ENCODE assay signal across 8 cellular contexts in genomic region chr2:164560181-164560792, GRCh38.
DNase-seq lines count a peak whose midpoint lies in the region; ATAC-seq, FAIRE-seq and TF ChIP-seq lines count a peak whose summit lies in the region.

No MANE protein-coding gene starts in this region.

- DNase-seq in EH (ENCODE audit: low read depth) = peak; percentile 35
- peak; percentile 32 for DNase-seq in RCC 7860 (ENCODE audit: low spot score)
- peak; percentile 9 for DNase-seq in fibroblast of the conjunctiva (ENCODE audit: low read depth)
- no peak for DNase-seq in testis
- DNase-seq in MG63 = no peak
- DNase-seq in stimulated activated CD4-positive, alpha-beta T cell treated with anti-CD3 and anti-CD28 coated beads, Interleukin-4, amount 100 ng/mL, for 4 hours = no peak

- peak; percentile 82 for FAIRE-seq in RCC 7860 (lab: Jason Lieb, UNC)

- H3K36me3 ChIP-seq in testis (ENCODE audit: low read depth, missing control alignments) (no peaks in the 10 kb centered on the region), MG63 (no peaks in the 10 kb centered on the region)

- peak; percentile 61 for ATAC-seq in HG02678 (IDR thresholded peaks at IDR 0.05; ENCODE audit: unreplicated experiment)
- ATAC-seq in GM19023 (IDR thresholded peaks at IDR 0.05; ENCODE audit: unreplicated experiment) = no peak

- intact Hi-C loops in testis (cut with DNase I; ENCODE audit: low total_unique reads) = no loop called here

- H3K9me3 ChIP-seq in testis = no peaks in the 10 kb centered on the region
- H3K9me3 ChIP-seq in MG63 = no peaks in the 10 kb centered on the region

- peaks cover 37% of the 10 kb centered on the region for H3K4me1 ChIP-seq in testis

- H3K4me3 ChIP-seq in testis (no peak overlapping the region), MG63 (no peak overlapping the region)

- TF ChIP-seq POLR2A in testis (IDR thresholded peaks at IDR 0.05) = no peak

- H3K27me3 ChIP-seq in testis (no peaks in the 10 kb centered on the region), MG63 (no peaks in the 10 kb centered on the region; the same call in 1 of the 2 replicates)

- H3K27ac ChIP-seq in testis = peak overlapping the region; percentile 63 to 65

- peak; percentile 65 to 81 (median 79) for TF ChIP-seq CTCF in testis (IDR thresholded peaks at IDR 0.05)

- WGBS in testis, 2 donors = 27 to 30% methylated on average over 4 of the region's 4 CpGs

Comparison
In these comparisons a context has a peak if more than half of its experiments do, and no peak if none do; other contexts are left out.
1. DNase-seq: peak in EH (single experiment), RCC 7860 (single experiment) and fibroblast of the conjunctiva (single experiment); none in testis (single experiment), MG63 (single experiment) and stimulated activated CD4-positive, alpha-beta T cell treated with anti-CD3 and anti-CD28 coated beads, Interleukin-4, amount 100 ng/mL, for 4 hours (0 of 2).